Comparison of ENCODE assay signal across 26 cellular contexts in genomic region chr14:86505808-86506207, GRCh38.
"Had no signal": no experiment of that assay in that cellular context is flagged by ENCODE, and none has a peak within 500 bp of the region (broad histone marks: within the 10 kb centered on the region; RNA-seq: fewer than 3 reads in every experiment).

No MANE protein-coding gene starts in this region.

- H3K4me3 ChIP-seq: ascending aorta, body of pancreas, cardiac muscle cell had no signal

- H3K27me3 ChIP-seq: ascending aorta, body of pancreas, cardiac muscle cell had no signal

- ATAC-seq: activated CD8-positive, alpha-beta T cell treated with anti-CD3 and anti-CD28 coated beads, Interleukin-2, amount 10 ng/mL, durations not matched to agents 7 days and 5 days; activated naive CD8-positive, alpha-beta T cell treated with anti-CD3 and anti-CD28 coated beads, Interleukin-2, amount 50 U/mL, for 24 hours; body of pancreas; PC-3; T-helper 17 cell; WTC11 had no signal

- H3K9me3 ChIP-seq: ascending aorta, body of pancreas had no signal

- H3K36me3 ChIP-seq: ascending aorta, cardiac muscle cell had no signal

- DNase-seq: activated CD4-positive, alpha-beta T cell treated with anti-CD3 and anti-CD28 coated beads for 48 hours; activated CD4-positive, alpha-beta T cell treated with anti-CD3 and anti-CD28 coated beads, Interleukin-2, amount 50 U/mL, for 4 hours; activated CD4-positive, CD25-positive, alpha-beta regulatory T cell treated with anti-CD3 and anti-CD28 coated beads, Interleukin-2, amount 50 U/mL, for 72 hours; activated CD8-positive, alpha-beta T cell treated with anti-CD3 and anti-CD28 coated beads, Interleukin-2, amount 10 ng/mL, durations not matched to agents 7 days and 5 days; activated effector memory CD4-positive, alpha-beta T cell treated with Interleukin-2 at 50 U/mL for 16 hours; activated naive CD4-positive, alpha-beta T cell; activated naive CD8-positive, alpha-beta T cell treated with anti-CD3 and anti-CD28 coated beads, Interleukin-2, amount 50 U/mL, for 24 hours; activated T-cell treated with anti-CD3 and anti-CD28 coated beads, Interleukin-2, amount 50 U/mL, for 24 hours; amniotic stem cell; body of pancreas; KG1; NCI-H1092; NCI-H1417; NCI-H1930; NCI-H2171; NCI-H226; NCI-H526; NCI-H774; NK-92 treated with Interleukin-12 subunit alpha and Interleukin-12 subunit beta, amount 100 ng/mL, for 24 hours; PC-3; SIG-M5; T-helper 17 cell; T-helper 9 cell had no signal

- H3K4me1 ChIP-seq: ascending aorta, body of pancreas had no signal

- H3K27ac ChIP-seq: ascending aorta, body of pancreas, cardiac muscle cell had no signal
